In genomic region chr5:96957125-96958041, GRCh38 we compare ENCODE assay signal across 10 cellular contexts. TPM values are rescaled to one million over a fixed set of nuclear protein-coding genes. Genes with fewer than 3 reads are reported as not detected.
A peak's percentile ranks its signal among the peaks of the same experiment; 100 is the strongest.
DNase-seq lines count a peak whose midpoint lies in the region; ATAC-seq and TF ChIP-seq lines count a peak whose summit lies in the region.
"Had no signal": no experiment of that assay in that cellular context is flagged by ENCODE, and none has a peak within 500 bp of the region (broad histone marks: within the 10 kb centered on the region; RNA-seq: fewer than 3 reads in every experiment).

No MANE protein-coding gene starts in this region.

- H3K36me3 ChIP-seq in CD8-positive, alpha-beta T cell (ENCODE audit: insufficient read depth, low read length) = no peaks in the 10 kb centered on the region
- H3K36me3 ChIP-seq in ascending aorta = no peaks in the 10 kb centered on the region
- H3K36me3 ChIP-seq: thoracic aorta had no signal

- H3K4me3 ChIP-seq in CD8-positive, alpha-beta T cell (ENCODE audit: low read depth, low read length) = no peak overlapping the region
- no peak overlapping the region for H3K4me3 ChIP-seq in ascending aorta
- H3K4me3 ChIP-seq: GM23338 had no signal

- no peaks in the 10 kb centered on the region for H3K27me3 Mint-ChIP-seq in CD8-positive, alpha-beta T cell (ENCODE audit: low read depth)

- H3K27me3 ChIP-seq in CD8-positive, alpha-beta T cell (ENCODE audit: insufficient read depth, low read length) = no peaks in the 10 kb centered on the region
- no peaks in the 10 kb centered on the region for H3K27me3 ChIP-seq in ascending aorta

- peak overlapping the region; percentile 90 for H3K27ac Mint-ChIP-seq in CD8-positive, alpha-beta T cell
- H3K27ac Mint-ChIP-seq: GM23338 had no signal

- peak overlapping the region; percentile 7 for H3K27ac ChIP-seq in CD8-positive, alpha-beta T cell (ENCODE audit: low read depth, low read length)
- no peak overlapping the region for H3K27ac ChIP-seq in ascending aorta

- ATAC-seq in CD8-positive, alpha-beta T cell = peak; percentile 30
- peak; percentile 36 for ATAC-seq in GM19025 (IDR thresholded peaks at IDR 0.05; ENCODE audit: low read depth, unreplicated experiment)
- ATAC-seq in HG03097 (IDR thresholded peaks at IDR 0.05; ENCODE audit: low FRiP score, unreplicated experiment) = peak; percentile 39
- ATAC-seq in left colon = no peak
- ATAC-seq: GM23338 had no signal

- CTCF ChIA-PET in CD8-positive, alpha-beta T cell (lab: Charles Lee) = interaction anchor here (0.7 to 1.3 kb wide), 3 partner anchors 18 to 40 kb away, joined by 3 to 4 read pairs (median 3); no protein-coding TSS in a partner anchor

- DNase-seq in CD8-positive, alpha-beta T cell = no peak
- peak; percentile 42 for DNase-seq in activated naive CD4-positive, alpha-beta T cell treated with anti-CD3 and anti-CD28 coated beads, Interleukin-2, amount 50 U/mL, for 16 hours
- DNase-seq in ascending aorta (ENCODE audit: low spot score in 2 of 2) (no peak), dedifferentiated amniotic fluid mesenchymal stem cell (ENCODE audit: extremely low spot score) (no peak), posterior vena cava (ENCODE audit: low spot score) (no peak), left colon (no peak)

- TF ChIP-seq CTCF in CD8-positive, alpha-beta T cell (IDR thresholded peaks at IDR 0.05) = no peak
- TF ChIP-seq CTCF in ascending aorta (IDR thresholded peaks at IDR 0.05) = no peak

- H3K36me3 Mint-ChIP-seq in CD8-positive, alpha-beta T cell = peaks cover 13% of the 10 kb centered on the region

- H3K9me3 Mint-ChIP-seq in CD8-positive, alpha-beta T cell = no peaks in the 10 kb centered on the region
- H3K9me3 Mint-ChIP-seq: GM23338 had no signal

- H3K9me3 ChIP-seq in CD8-positive, alpha-beta T cell (ENCODE audit: low read length) = no peaks in the 10 kb centered on the region
- no peaks in the 10 kb centered on the region for H3K9me3 ChIP-seq in ascending aorta
- H3K9me3 ChIP-seq: thoracic aorta had no signal

- POLR2A ChIA-PET in CD8-positive, alpha-beta T cell (lab: Charles Lee) = interaction anchor here (0.8 to 2.5 kb wide), 7 partner anchors 9 to 149 kb away, joined by 3 to 7 read pairs (median 3); partner anchors contain the start of gene LNPEP

- intact Hi-C loops in CD8-positive, alpha-beta T cell (cut with DNase I, micrococcal nuclease) = loop anchor here in 1 of 2 experiments (2.0 kb wide), 1 partner anchor 15 kb away; no protein-coding TSS in a partner anchor
- intact Hi-C loops in ascending aorta (cut with DNase I) (no loop called here), posterior vena cava (cut with DNase I) (no loop called here), left colon (cut with DNase I, micrococcal nuclease) (no loop called here)

- H3K4me3 Mint-ChIP-seq in CD8-positive, alpha-beta T cell = peak overlapping the region; percentile 67
- H3K4me3 Mint-ChIP-seq: GM23338 had no signal

- peaks cover 72% of the 10 kb centered on the region for H3K4me1 ChIP-seq in CD8-positive, alpha-beta T cell (ENCODE audit: insufficient read depth, low read length)
- peaks cover 0 to 12% of the 10 kb centered on the region in 2 donors for H3K4me1 ChIP-seq in ascending aorta

- H3K4me1 Mint-ChIP-seq in CD8-positive, alpha-beta T cell (ENCODE audit: low read depth) = peaks cover 81% of the 10 kb centered on the region

RNA-seq across cellular contexts. Expression of gene LNPEP, which starts 21.5 kb away (rescaled TPM):
- 10 to 100 TPM; 49.5 to 49.6 TPM for total RNA-seq in CD8-positive, alpha-beta T cell
- total RNA-seq in ascending aorta (35.3 TPM), posterior vena cava (10 to 100 TPM; 50.9 to 52.4 TPM), left colon (10 to 100 TPM; 32.2 to 34.4 TPM)
